ENCODE assay signal across 8 cellular contexts in genomic region chrX:130401415-130402210, GRCh38. TPM values are rescaled to one million over a fixed set of nuclear protein-coding genes. Genes with fewer than 3 reads are reported as not detected.
A peak's percentile ranks its signal among the peaks of the same experiment; 100 is the strongest.
DNase-seq lines count a peak whose midpoint lies in the region; ATAC-seq and TF ChIP-seq lines count a peak whose summit lies in the region.

Gene RBMX2, plus strand, starts transcription at chrX:130401987. Its CDS starts 46 bp downstream, at chrX:130402033.

- H3K4me1 Mint-ChIP-seq in natural killer cell treated with Interleukin-12 subunit alpha and Interleukin-12 subunit beta and Interleukin-15 and Interleukin-18, amount 100 ng/mL, for 72 hours (ENCODE audit: low read depth in 2 of 2) = peaks cover 4 to 21% of the 10 kb centered on the region in 2 donors
- H3K4me1 Mint-ChIP-seq in stimulated activated naive CD8-positive, alpha-beta T cell treated with anti-CD3 and anti-CD28 coated beads, Interleukin-15, amount 100 ng/mL, for 72 hours = peaks cover 17% of the 10 kb centered on the region

- no peaks in the 10 kb centered on the region for H3K9me3 ChIP-seq in KOPT-K1 (ENCODE audit: insufficient read depth, low read length, poor library complexity, severe bottlenecking)

- CTCF ChIA-PET in RWPE1 (lab: Yijun Ruan, JAX) = interaction anchor here (0.6 to 0.7 kb wide), 3 partner anchors 140 to 1504 kb away, joined by 3 to 4 read pairs (median 3); no protein-coding TSS in a partner anchor

- peaks cover 26% of the 10 kb centered on the region for H3K36me3 ChIP-seq in KOPT-K1 (ENCODE audit: insufficient read depth, low read length)

- no peaks in the 10 kb centered on the region for H3K36me3 Mint-ChIP-seq in natural killer cell treated with Interleukin-12 subunit alpha and Interleukin-12 subunit beta and Interleukin-15 and Interleukin-18, amount 100 ng/mL, for 72 hours

- POLR2A ChIA-PET in RWPE1 (lab: Yijun Ruan, JAX; ENCODE audit: low non-redundant PET) = no interaction called here

- TF ChIP-seq CTCF in RWPE1 (conservative IDR thresholded peaks at IDR 0.05; ENCODE audit: low read depth) = no peak

- peak; percentile 80 for DNase-seq in EH (ENCODE audit: low read depth)
- DNase-seq in RWPE1 (ENCODE audit: low spot score) = peak; percentile 89
- peak; percentile 56 for DNase-seq in activated T-helper 9 cell treated with anti-CD3 and anti-CD28 coated beads, Interleukin-2, amount 50 U/mL, for 16 hours (ENCODE audit: low read depth)
- DNase-seq in fibroblast of peridontal ligament (ENCODE audit: extremely low read depth) = peak; percentile 63
- peak; percentile 83 for DNase-seq in natural killer cell treated with Interleukin-12 subunit alpha and Interleukin-12 subunit beta and Interleukin-15 and Interleukin-18, amount 100 ng/mL, for 72 hours (ENCODE audit: low spot score)
- DNase-seq in stimulated activated naive CD8-positive, alpha-beta T cell treated with anti-CD3 and anti-CD28 coated beads, Interleukin-15, amount 100 ng/mL, for 72 hours = peak; percentile 47 to 68

- H3K9me3 Mint-ChIP-seq in natural killer cell treated with Interleukin-12 subunit alpha and Interleukin-12 subunit beta and Interleukin-15 and Interleukin-18, amount 100 ng/mL, for 72 hours = no peaks in the 10 kb centered on the region
- H3K9me3 Mint-ChIP-seq in stimulated activated naive CD8-positive, alpha-beta T cell treated with anti-CD3 and anti-CD28 coated beads, Interleukin-15, amount 100 ng/mL, for 72 hours = no peaks in the 10 kb centered on the region

- peak within 1 kb of the TSS; percentile 98 for H3K4me3 Mint-ChIP-seq in natural killer cell treated with Interleukin-12 subunit alpha and Interleukin-12 subunit beta and Interleukin-15 and Interleukin-18, amount 100 ng/mL, for 72 hours
- peak within 1 kb of the TSS; percentile 79 to 88 for H3K4me3 Mint-ChIP-seq in stimulated activated naive CD8-positive, alpha-beta T cell treated with anti-CD3 and anti-CD28 coated beads, Interleukin-15, amount 100 ng/mL, for 72 hours

- peak within 1 kb of the TSS; percentile 80 to 90 for H3K27ac Mint-ChIP-seq in natural killer cell treated with Interleukin-12 subunit alpha and Interleukin-12 subunit beta and Interleukin-15 and Interleukin-18, amount 100 ng/mL, for 72 hours
- peak within 1 kb of the TSS; percentile 93 to 97 for H3K27ac Mint-ChIP-seq in stimulated activated naive CD8-positive, alpha-beta T cell treated with anti-CD3 and anti-CD28 coated beads, Interleukin-15, amount 100 ng/mL, for 72 hours

- peaks cover 26 to 33% of the 10 kb centered on the region in 2 donors for H3K27me3 Mint-ChIP-seq in natural killer cell treated with Interleukin-12 subunit alpha and Interleukin-12 subunit beta and Interleukin-15 and Interleukin-18, amount 100 ng/mL, for 72 hours
- no peaks in the 10 kb centered on the region for H3K27me3 Mint-ChIP-seq in stimulated activated naive CD8-positive, alpha-beta T cell treated with anti-CD3 and anti-CD28 coated beads, Interleukin-15, amount 100 ng/mL, for 72 hours

- H3K27ac ChIP-seq in KOPT-K1 (ENCODE audit: low read depth, low read length, poor library complexity, severe bottlenecking) = peak within 1 kb of the TSS; percentile 96
- peak within 1 kb of the TSS; percentile 56 for H3K27ac ChIP-seq in RWPE1

- ATAC-seq in GM21825 (IDR thresholded peaks at IDR 0.05; ENCODE audit: unreplicated experiment) = peak; percentile 93
- ATAC-seq in natural killer cell treated with Interleukin-12 subunit alpha and Interleukin-12 subunit beta and Interleukin-15 and Interleukin-18, amount 100 ng/mL, for 72 hours = peak; percentile 92 to 95
- ATAC-seq in stimulated activated naive CD8-positive, alpha-beta T cell treated with anti-CD3 and anti-CD28 coated beads, Interleukin-15, amount 100 ng/mL, for 72 hours = peak; percentile 90

RNA-seq across cellular contexts. Expression of gene RBMX2, which starts in this region (rescaled TPM):
- 10 to 100 TPM; 22.3 to 24.4 TPM for total RNA-seq in natural killer cell treated with Interleukin-12 subunit alpha and Interleukin-12 subunit beta and Interleukin-15 and Interleukin-18, amount 100 ng/mL, for 72 hours

Comparison
In these comparisons a context has a peak if more than half of its experiments do, and no peak if none do; other contexts are left out.
1. Peak in every context shown above with its lines: DNase-seq, ATAC-seq and H3K27ac ChIP-seq.